Comparison of ENCODE assay signal across 9 cellular contexts in the genomic region with DNA sequence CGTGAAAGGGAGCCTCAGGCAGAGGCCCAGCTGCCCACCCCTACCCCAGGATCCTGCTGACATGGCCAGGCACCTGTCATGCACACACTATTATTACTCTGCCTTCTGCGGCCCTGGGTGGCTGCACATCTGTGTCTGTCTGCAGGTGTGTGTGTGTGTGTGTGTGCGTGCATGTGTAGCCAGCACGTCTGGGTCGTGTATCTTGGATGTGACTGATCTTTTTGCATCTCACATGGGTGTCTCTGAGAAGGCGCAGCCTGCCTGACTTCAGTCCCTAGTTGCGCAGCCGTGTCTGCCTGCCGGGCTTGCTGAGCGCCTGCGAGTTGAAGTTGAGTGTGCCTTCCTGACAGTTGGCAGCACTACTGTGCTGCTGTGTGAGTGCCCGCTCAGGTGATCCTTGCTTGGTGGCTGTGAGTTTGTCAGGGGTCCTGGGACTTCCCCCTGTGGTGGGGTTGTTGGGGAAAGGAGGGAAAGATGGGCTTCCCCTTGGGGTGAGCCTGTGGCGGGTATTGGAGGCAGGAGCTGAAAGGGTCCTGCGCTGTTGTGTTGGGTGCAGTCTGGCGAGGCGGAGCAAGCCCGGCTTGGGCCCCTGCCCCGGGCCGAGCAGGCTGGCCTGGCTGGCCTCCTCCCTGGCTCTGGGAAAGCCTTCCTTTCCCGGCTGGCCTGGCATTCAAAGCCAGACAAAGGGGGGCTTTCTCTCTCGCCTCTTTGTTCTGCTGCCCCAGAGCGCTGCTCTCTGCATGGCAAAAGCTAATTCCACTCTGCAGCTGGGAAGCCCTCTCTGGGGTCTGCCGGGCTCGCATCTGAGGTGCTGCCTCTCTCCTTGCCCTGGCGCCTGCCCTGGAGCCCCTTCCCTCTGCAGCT. TPM values are rescaled to one million over a fixed set of nuclear protein-coding genes. Genes with fewer than 3 reads are reported as not detected.
DNase-seq lines count a peak whose midpoint lies in the region; ATAC-seq, FAIRE-seq and TF ChIP-seq lines count a peak whose summit lies in the region.
"Had no signal": no experiment of that assay in that cellular context is flagged by ENCODE, and none has a peak within 500 bp of the region (broad histone marks: within the 10 kb centered on the region; RNA-seq: fewer than 3 reads in every experiment).

No MANE protein-coding gene starts in this region.

- TF ChIP-seq CTCF in ascending aorta (IDR thresholded peaks at IDR 0.05) (no peak), keratinocyte (optimal IDR thresholded peaks at IDR 0.05 in 1 of 3, IDR thresholded peaks at IDR 0.05 in 1 of 3, conservative IDR thresholded peaks at IDR 0.05 in 1 of 3; ENCODE audit: extremely low read depth in 1 of 3, insufficient read depth in 2 of 3, low read length in 3 of 3) (no peak)

- peak overlapping the region; percentile 95 for H3K4me2 ChIP-seq in keratinocyte (ENCODE audit: control insufficient read depth, extremely low read depth, insufficient read depth, low read depth, low read length)

- peaks cover 84% of the 10 kb centered on the region for H3K79me2 ChIP-seq in keratinocyte (ENCODE audit: control insufficient read depth, insufficient read depth, low read length)

- FAIRE-seq in keratinocyte (lab: Jason Lieb, UNC): no peak

- peak overlapping the region; percentile 47 for H3K27ac ChIP-seq in KOPT-K1 (ENCODE audit: low read depth, low read length, poor library complexity, severe bottlenecking)
- peak overlapping the region; percentile 42 to 63 for H3K27ac ChIP-seq in ascending aorta
- H3K27ac ChIP-seq in keratinocyte (ENCODE audit: control insufficient read depth, insufficient read depth, low read length): no peak overlapping the region
- H3K27ac ChIP-seq: SJSA1 had no signal

- H3K9me3 ChIP-seq in KOPT-K1 (ENCODE audit: insufficient read depth, low read length, poor library complexity, severe bottlenecking) (no peaks in the 10 kb centered on the region), ascending aorta (no peaks in the 10 kb centered on the region), keratinocyte (ENCODE audit: control insufficient read depth, low read depth, low read length) (no peaks in the 10 kb centered on the region)
- H3K9me3 ChIP-seq: SJSA1 had no signal

- dilution Hi-C loops in keratinocyte (cut with MboI; ENCODE audit: extremely low pct_ligation_motif_present, low sequenced_read_pairs): no loop called here

- H4K20me1 ChIP-seq in keratinocyte (ENCODE audit: control insufficient read depth, extremely low read depth, insufficient read depth, low read length): peaks cover 19% of the 10 kb centered on the region

- peaks cover 34 to 56% of the 10 kb centered on the region in 2 donors for H3K4me1 ChIP-seq in ascending aorta
- H3K4me1 ChIP-seq in keratinocyte (ENCODE audit: control insufficient read depth, extremely low read depth, insufficient read depth, low read length): peaks cover 35% of the 10 kb centered on the region

- no peak for ATAC-seq in GM21526 (IDR thresholded peaks at IDR 0.05; ENCODE audit: low FRiP score, unreplicated experiment)

- DNase-seq in ascending aorta (ENCODE audit: low spot score in 2 of 2) (no peak), keratinocyte (ENCODE audit: low read depth, low spot score) (no peak), NCI-H345 (lab: John Stamatoyannopoulos, UW) (no peak), NCI-H526 (lab: John Stamatoyannopoulos, UW) (no peak), ureter (ENCODE audit: low spot score) (no peak)
- peak; percentile 11 to 51 (median 32) for DNase-seq in stimulated activated naive CD4-positive, alpha-beta T cell (lab: John Stamatoyannopoulos, UW)

- no peak overlapping the region for H3K9ac ChIP-seq in keratinocyte (ENCODE audit: control insufficient read depth, extremely low read depth, insufficient read depth, low read length)

- intact Hi-C loops in ascending aorta (cut with DNase I): loop anchor here (10.0 kb wide), 2 partner anchors 136 to 1644 kb away; no protein-coding TSS in a partner anchor

- H3K27me3 ChIP-seq in ascending aorta: no peaks in the 10 kb centered on the region
- H3K27me3 ChIP-seq in keratinocyte (ENCODE audit: control insufficient read depth, extremely low read depth, insufficient read depth, low read length): no peaks in the 10 kb centered on the region
- H3K27me3 ChIP-seq: SJSA1 had no signal

- H3K36me3 ChIP-seq in KOPT-K1 (ENCODE audit: insufficient read depth, low read length) (peaks cover 18% of the 10 kb centered on the region; the same call in 1 of the 2 replicates), ascending aorta (peaks cover 17 to 33% of the 10 kb centered on the region in 2 donors), keratinocyte (ENCODE audit: control insufficient read depth in 2 of 2, extremely low read depth in 1 of 2, insufficient read depth in 2 of 2, low read length in 2 of 2) (peaks cover 9 to 19% of the 10 kb centered on the region in 2 experiments)

- H3K4me3 ChIP-seq in ascending aorta: peak overlapping the region; percentile 97
- no peak overlapping the region for H3K4me3 ChIP-seq in keratinocyte (ENCODE audit: control insufficient read depth in 2 of 3, extremely low read depth in 1 of 3, insufficient read depth in 2 of 3, low read depth in 1 of 3, low read length in 3 of 3)
- H3K4me3 ChIP-seq: SJSA1 had no signal

- peaks cover 2% of the 10 kb centered on the region for H3K9me1 ChIP-seq in keratinocyte (ENCODE audit: control insufficient read depth, extremely low read depth, insufficient read depth, low read length)

- no peak overlapping the region for H2AFZ ChIP-seq in keratinocyte (ENCODE audit: control insufficient read depth, low read length)

RNA-seq across cellular contexts. Expression of gene TRIM8, which starts 4.8 kb away (rescaled TPM):
- total RNA-seq in ascending aorta (216 TPM), ureter (137 TPM)
- polyA plus RNA-seq in keratinocyte: 16.9 to 45.1 TPM (median 24.8 TPM) in 3 replicates
- polyA plus RNA-seq in keratinocyte (2011; ENCODE audit: low read depth): 38.5 TPM
- polyA plus RNA-seq in keratinocyte (2011; cell fraction: cytosol; rRNA removed): 23.0 and 34.3 TPM in 2 replicates
- 30.9 and 34.4 TPM in 2 replicates for polyA plus RNA-seq in keratinocyte (2011; cell fraction: nucleus; rRNA removed)
- 39.4 and 51.3 TPM in 2 replicates for polyA plus RNA-seq in keratinocyte (2012; ENCODE audit: low replicate concordance)
- 15.2 to 53.0 TPM (median 16.7 TPM) in 3 replicates for polyA minus RNA-seq in keratinocyte
- 36.4 TPM for polyA minus RNA-seq in keratinocyte (2011; cell fraction: cytosol; rRNA and poly(A)+ RNA removed)
- polyA minus RNA-seq in keratinocyte (2011; cell fraction: nucleus; rRNA and poly(A)+ RNA removed): 22.9 and 24.1 TPM in 2 replicates

Comparison
In these comparisons a context has a peak if more than half of its experiments do, and no peak if none do; other contexts are left out.
1. DNase-seq: peak in stimulated activated naive CD4-positive, alpha-beta T cell (6 of 6); none in ascending aorta (0 of 2), keratinocyte (single experiment), NCI-H345 (single experiment), NCI-H526 (0 of 2) and ureter (single experiment).
2. H3K4me3 ChIP-seq: peak in ascending aorta (2 of 2); none in keratinocyte (0 of 3).